ENCODE assay signal across 1 cellular context in the genomic region with DNA sequence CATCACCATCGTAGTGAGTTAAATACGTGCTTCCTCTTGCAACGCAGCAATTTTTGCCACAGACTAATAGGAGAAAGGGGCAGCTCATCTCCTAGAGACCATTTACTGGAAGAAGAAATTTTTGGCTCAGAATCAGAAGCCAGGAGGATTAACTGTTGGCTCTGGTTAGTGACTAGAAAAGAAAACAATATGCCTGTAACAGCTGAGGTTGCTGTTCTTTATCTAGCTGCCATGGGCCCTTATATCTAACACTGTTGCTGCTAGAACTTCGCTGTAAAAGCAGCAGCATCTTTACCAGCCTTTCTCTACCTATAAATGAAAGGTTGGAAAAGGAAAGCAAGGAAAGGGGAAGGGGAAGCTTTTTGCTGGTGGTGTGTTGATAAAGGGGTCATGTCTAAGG.
TF ChIP-seq lines count a peak whose summit lies in the region.

No MANE protein-coding gene starts in this region.

TF ChIP-seq in HepG2, 621 proteins besides CTCF, POLR2A, EP300 and RAD21 (continued from another document):
- TF ChIP-seq, protein P1, sequence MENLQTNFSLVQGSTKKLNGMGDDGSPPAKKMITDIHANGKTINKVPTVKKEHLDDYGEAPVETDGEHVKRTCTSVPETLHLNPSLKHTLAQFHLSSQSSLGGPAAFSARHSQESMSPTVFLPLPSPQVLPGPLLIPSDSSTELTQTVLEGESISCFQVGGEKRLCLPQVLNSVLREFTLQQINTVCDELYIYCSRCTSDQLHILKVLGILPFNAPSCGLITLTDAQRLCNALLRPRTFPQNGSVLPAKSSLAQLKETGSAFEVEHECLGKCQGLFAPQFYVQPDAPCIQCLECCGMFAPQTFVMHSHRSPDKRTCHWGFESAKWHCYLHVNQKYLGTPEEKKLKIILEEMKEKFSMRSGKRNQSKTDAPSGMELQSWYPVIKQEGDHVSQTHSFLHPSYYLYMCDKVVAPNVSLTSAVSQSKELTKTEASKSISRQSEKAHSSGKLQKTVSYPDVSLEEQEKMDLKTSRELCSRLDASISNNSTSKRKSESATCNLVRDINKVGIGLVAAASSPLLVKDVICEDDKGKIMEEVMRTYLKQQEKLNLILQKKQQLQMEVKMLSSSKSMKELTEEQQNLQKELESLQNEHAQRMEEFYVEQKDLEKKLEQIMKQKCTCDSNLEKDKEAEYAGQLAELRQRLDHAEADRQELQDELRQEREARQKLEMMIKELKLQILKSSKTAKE (CRISPR knock-in tag; IDR thresholded peaks at IDR 0.05; ENCODE audit: borderline replicate concordance): no peak
